8 cellular contexts compared by ENCODE assay signal in the genomic region with DNA sequence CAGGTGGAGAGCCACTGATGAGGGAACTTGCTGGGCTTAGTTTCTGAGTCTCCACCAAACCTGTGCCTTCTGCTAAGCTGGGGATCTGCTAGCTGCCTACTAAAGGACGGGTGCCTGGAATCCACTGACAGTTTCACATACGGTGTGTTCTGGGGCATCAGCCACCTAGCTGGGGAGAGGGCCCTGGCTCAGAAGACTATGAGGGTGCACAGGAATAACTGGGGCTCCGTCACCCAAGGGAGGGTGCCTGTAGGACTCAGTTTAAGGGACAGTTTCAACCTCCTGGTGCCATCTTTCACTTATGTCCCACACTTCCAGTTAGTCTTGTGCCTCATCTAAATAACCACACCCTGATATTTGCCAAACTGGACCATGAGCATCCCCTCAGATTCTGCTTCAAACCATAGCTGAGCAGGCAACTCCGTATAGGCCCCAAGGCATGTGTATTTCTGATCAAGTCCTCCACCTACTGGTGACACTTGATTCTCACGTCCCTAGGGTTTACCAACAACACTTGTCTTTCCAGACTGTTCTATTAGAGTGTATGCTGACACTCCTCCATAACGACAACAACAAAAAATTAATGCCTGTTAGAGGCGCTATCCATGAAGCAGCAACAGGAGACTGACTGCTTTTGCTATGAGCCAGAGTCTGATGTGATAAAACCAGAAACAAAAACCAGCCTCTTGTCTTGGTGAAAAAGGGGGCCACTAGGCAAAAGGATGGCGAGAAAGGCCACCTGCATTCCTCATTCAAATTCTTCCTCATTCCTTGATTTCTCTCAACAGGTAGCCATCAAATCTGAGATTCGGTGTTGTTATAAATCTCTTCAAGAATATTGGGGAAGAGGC. TPM values are rescaled to one million over a fixed set of nuclear protein-coding genes. Genes with fewer than 3 reads are reported as not detected.
DNase-seq lines count a peak whose midpoint lies in the region; TF ChIP-seq lines count a peak whose summit lies in the region.

No MANE protein-coding gene starts in this region.

- H3K4me3 Mint-ChIP-seq in activated CD4-positive, alpha-beta T cell treated with anti-CD3 and anti-CD28 coated beads, Interleukin-2, amount 10 ng/mL, durations not matched to agents 7 days and 5 days = no peak overlapping the region

- POLR2A ChIA-PET in activated CD4-positive, alpha-beta T cell treated with anti-CD3 and anti-CD28 coated beads, Interleukin-2, amount 10 ng/mL, durations not matched to agents 7 days and 5 days (lab: Charles Lee) = interaction anchor here (0.5 kb wide), 1 partner anchor 139 kb away, joined by 3 read pairs; no protein-coding TSS in a partner anchor

- peaks cover 5% of the 10 kb centered on the region for H3K9me3 Mint-ChIP-seq in activated CD4-positive, alpha-beta T cell treated with anti-CD3 and anti-CD28 coated beads, Interleukin-2, amount 10 ng/mL, durations not matched to agents 7 days and 5 days

- CTCF ChIA-PET in activated CD4-positive, alpha-beta T cell treated with anti-CD3 and anti-CD28 coated beads, Interleukin-2, amount 10 ng/mL, durations not matched to agents 7 days and 5 days (lab: Charles Lee) = no interaction called here

- peak; percentile 50 for TF ChIP-seq RAD21 in neural cell (conservative IDR thresholded peaks at IDR 0.05)

- H3K27ac ChIP-seq in neural cell (ENCODE audit: low read length) = no peak overlapping the region

- no peak for TF ChIP-seq EP300 in neural cell (conservative IDR thresholded peaks at IDR 0.05; ENCODE audit: poor library complexity, severe bottlenecking)

- H3K4me1 Mint-ChIP-seq in activated CD4-positive, alpha-beta T cell treated with anti-CD3 and anti-CD28 coated beads, Interleukin-2, amount 10 ng/mL, durations not matched to agents 7 days and 5 days = peaks cover 4% of the 10 kb centered on the region

- H4K20me1 ChIP-seq in neural cell (ENCODE audit: insufficient read depth) = no peaks in the 10 kb centered on the region

- H2AFZ ChIP-seq in neural cell (ENCODE audit: low read depth, low read length) = no peak overlapping the region

- no peaks in the 10 kb centered on the region for H3K9me3 ChIP-seq in neural cell (ENCODE audit: low read length)

- no peak overlapping the region for H3K9ac ChIP-seq in neural cell (ENCODE audit: low read length)

- no peaks in the 10 kb centered on the region for H3F3A ChIP-seq in neural cell (ENCODE audit: insufficient read depth, low read length, poor library complexity, severe bottlenecking)

- H3K9me2 ChIP-seq in neural cell (ENCODE audit: insufficient read depth, low read length) = no peaks in the 10 kb centered on the region

- H3K27me3 ChIP-seq in H7 (ENCODE audit: control insufficient read depth, insufficient read depth, low read length) (no peaks in the 10 kb centered on the region), neural cell (ENCODE audit: insufficient read depth, low read depth, low read length) (no peaks in the 10 kb centered on the region)

- H3K27ac Mint-ChIP-seq in activated CD4-positive, alpha-beta T cell treated with anti-CD3 and anti-CD28 coated beads, Interleukin-2, amount 10 ng/mL, durations not matched to agents 7 days and 5 days = no peak overlapping the region

- H3K4me3 ChIP-seq in H7 (ENCODE audit: insufficient read depth, low read depth, low read length) (no peak overlapping the region), neural cell (ENCODE audit: low read length) (no peak overlapping the region)

- DNase-seq in DMS53 (lab: John Stamatoyannopoulos, UW) (peak; percentile 72), H7 (peak; percentile 66), NCI-H2171 treated with DMSO at 0.1 percent for 48 hours (lab: John Stamatoyannopoulos, UW) (peak; percentile 66), fibroblast of peridontal ligament (ENCODE audit: extremely low read depth) (peak; percentile 67), NK-92 (lab: John Stamatoyannopoulos, UW; ENCODE audit: unreplicated experiment) (no peak), NCI-H187 (lab: John Stamatoyannopoulos, UW) (no peak)
- DNase-seq in activated CD4-positive, alpha-beta T cell treated with anti-CD3 and anti-CD28 coated beads, Interleukin-2, amount 10 ng/mL, durations not matched to agents 7 days and 5 days = peak; percentile 59

- TF ChIP-seq CTCF in neural cell (IDR thresholded peaks at IDR 0.05; ENCODE audit: poor library complexity, severe bottlenecking) = peak; percentile 58

- H3K36me3 Mint-ChIP-seq in activated CD4-positive, alpha-beta T cell treated with anti-CD3 and anti-CD28 coated beads, Interleukin-2, amount 10 ng/mL, durations not matched to agents 7 days and 5 days (ENCODE audit: low read depth) = no peaks in the 10 kb centered on the region

- no peak overlapping the region for H3K4me2 ChIP-seq in neural cell (ENCODE audit: low read length)

- peaks cover 13% of the 10 kb centered on the region for H3K27me3 Mint-ChIP-seq in activated CD4-positive, alpha-beta T cell treated with anti-CD3 and anti-CD28 coated beads, Interleukin-2, amount 10 ng/mL, durations not matched to agents 7 days and 5 days

- H3K79me2 ChIP-seq in neural cell (replicated peaks; ENCODE audit: insufficient read depth, low read length) = no peaks in the 10 kb centered on the region

- H3K36me3 ChIP-seq in H7 (replicated peaks; ENCODE audit: control insufficient read depth, insufficient read depth, low read length) (no peaks in the 10 kb centered on the region), neural cell (ENCODE audit: insufficient read depth, low read length) (no peaks in the 10 kb centered on the region)

TF ChIP-seq in neural cell, 6 proteins besides CTCF, POLR2A, EP300 and RAD21:
- no peak for TF ChIP-seq EZH2 (IDR thresholded peaks at IDR 0.05; ENCODE audit: borderline replicate concordance, insufficient read depth, low read length, poor library complexity, severe bottlenecking)
- TF ChIP-seq SMC3 (conservative IDR thresholded peaks at IDR 0.05; ENCODE audit: poor library complexity) = peak; percentile 37
- no peak for TF ChIP-seq POLR2AphosphoS5 (IDR thresholded peaks at IDR 0.05)
- TF ChIP-seq, protein P1, sequence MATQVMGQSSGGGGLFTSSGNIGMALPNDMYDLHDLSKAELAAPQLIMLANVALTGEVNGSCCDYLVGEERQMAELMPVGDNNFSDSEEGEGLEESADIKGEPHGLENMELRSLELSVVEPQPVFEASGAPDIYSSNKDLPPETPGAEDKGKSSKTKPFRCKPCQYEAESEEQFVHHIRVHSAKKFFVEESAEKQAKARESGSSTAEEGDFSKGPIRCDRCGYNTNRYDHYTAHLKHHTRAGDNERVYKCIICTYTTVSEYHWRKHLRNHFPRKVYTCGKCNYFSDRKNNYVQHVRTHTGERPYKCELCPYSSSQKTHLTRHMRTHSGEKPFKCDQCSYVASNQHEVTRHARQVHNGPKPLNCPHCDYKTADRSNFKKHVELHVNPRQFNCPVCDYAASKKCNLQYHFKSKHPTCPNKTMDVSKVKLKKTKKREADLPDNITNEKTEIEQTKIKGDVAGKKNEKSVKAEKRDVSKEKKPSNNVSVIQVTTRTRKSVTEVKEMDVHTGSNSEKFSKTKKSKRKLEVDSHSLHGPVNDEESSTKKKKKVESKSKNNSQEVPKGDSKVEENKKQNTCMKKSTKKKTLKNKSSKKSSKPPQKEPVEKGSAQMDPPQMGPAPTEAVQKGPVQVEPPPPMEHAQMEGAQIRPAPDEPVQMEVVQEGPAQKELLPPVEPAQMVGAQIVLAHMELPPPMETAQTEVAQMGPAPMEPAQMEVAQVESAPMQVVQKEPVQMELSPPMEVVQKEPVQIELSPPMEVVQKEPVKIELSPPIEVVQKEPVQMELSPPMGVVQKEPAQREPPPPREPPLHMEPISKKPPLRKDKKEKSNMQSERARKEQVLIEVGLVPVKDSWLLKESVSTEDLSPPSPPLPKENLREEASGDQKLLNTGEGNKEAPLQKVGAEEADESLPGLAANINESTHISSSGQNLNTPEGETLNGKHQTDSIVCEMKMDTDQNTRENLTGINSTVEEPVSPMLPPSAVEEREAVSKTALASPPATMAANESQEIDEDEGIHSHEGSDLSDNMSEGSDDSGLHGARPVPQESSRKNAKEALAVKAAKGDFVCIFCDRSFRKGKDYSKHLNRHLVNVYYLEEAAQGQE (IDR thresholded peaks at IDR 0.05; ENCODE audit: borderline replicate concordance) = no peak
- no peak for TF ChIP-seq MXI1 (conservative IDR thresholded peaks at IDR 0.05; ENCODE audit: poor library complexity, severe bottlenecking)
- TF ChIP-seq TAF1 (IDR thresholded peaks at IDR 0.05; ENCODE audit: low read depth) = no peak

RNA-seq across cellular contexts. Expression of gene PAXBP1, which starts 55.0 kb away (rescaled TPM):
- total RNA-seq in H7 (2014; rRNA removed; shearing (Covaris generic)) = 25.5 and 49.1 TPM in 2 replicates
- 10 to 100 TPM; 52.7 to 52.8 TPM for total RNA-seq in activated CD4-positive, alpha-beta T cell treated with anti-CD3 and anti-CD28 coated beads, Interleukin-2, amount 10 ng/mL, durations not matched to agents 7 days and 5 days
- 211 and 218 TPM in 2 replicates for polyA plus RNA-seq in neural cell
- polyA minus RNA-seq in neural cell = 188 and 230 TPM in 2 replicates

Comparison
In these comparisons a context has a peak if more than half of its experiments do, and no peak if none do; other contexts are left out.
1. DNase-seq: peak in DMS53 (single experiment), H7 (single experiment), NCI-H2171 treated with DMSO at 0.1 percent for 48 hours (single experiment), activated CD4-positive, alpha-beta T cell treated with anti-CD3 and anti-CD28 coated beads, Interleukin-2, amount 10 ng/mL, durations not matched to agents 7 days and 5 days (single experiment) and fibroblast of peridontal ligament (single experiment); none in NK-92 (single experiment) and NCI-H187 (0 of 2).